ENCODE assay signal across 9 cellular contexts in genomic region chr15:64149424-64150235, GRCh38. TPM values are rescaled to one million over a fixed set of nuclear protein-coding genes. Genes with fewer than 3 reads are reported as not detected.
DNase-seq lines count a peak whose midpoint lies in the region; ATAC-seq and TF ChIP-seq lines count a peak whose summit lies in the region.
"Had no signal": no experiment of that assay in that cellular context is flagged by ENCODE, and none has a peak within 500 bp of the region (broad histone marks: within the 10 kb centered on the region; RNA-seq: fewer than 3 reads in every experiment).

No MANE protein-coding gene starts in this region.

- WGBS in thymus, result 92% methylated on average over 3 of the region's 3 CpGs

- H3K36me3 ChIP-seq in thymus (ENCODE audit: control insufficient read depth, insufficient read depth), result peaks cover 19% of the 10 kb centered on the region

- peaks cover 25% of the 10 kb centered on the region for H3K4me1 ChIP-seq in thymus (ENCODE audit: control insufficient read depth, insufficient read depth, low read length)

- peaks cover 20% of the 10 kb centered on the region for H3K27me3 ChIP-seq in thymus (ENCODE audit: control insufficient read depth, insufficient read depth)

- H3K4me3 Mint-ChIP-seq in activated naive CD4-positive, alpha-beta T cell treated with anti-CD3 and anti-CD28 coated beads, Interleukin-2, amount 10 ng/mL, durations not matched to agents 7 days and 5 days, result peak overlapping the region; percentile 27
- H3K4me3 Mint-ChIP-seq in effector memory CD8-positive, alpha-beta T cell, result peak overlapping the region in 1 of 2 donors; percentile 2

- peak overlapping the region; percentile 80 for H3K27ac Mint-ChIP-seq in activated naive CD4-positive, alpha-beta T cell treated with anti-CD3 and anti-CD28 coated beads, Interleukin-2, amount 10 ng/mL, durations not matched to agents 7 days and 5 days
- H3K27ac Mint-ChIP-seq in effector memory CD8-positive, alpha-beta T cell, result peak overlapping the region in 1 of 2 donors; percentile 12

- H3K9me3 Mint-ChIP-seq in activated naive CD4-positive, alpha-beta T cell treated with anti-CD3 and anti-CD28 coated beads, Interleukin-2, amount 10 ng/mL, durations not matched to agents 7 days and 5 days, result no peaks in the 10 kb centered on the region
- H3K9me3 Mint-ChIP-seq in effector memory CD8-positive, alpha-beta T cell, result no peaks in the 10 kb centered on the region

- DNase-seq in activated naive CD4-positive, alpha-beta T cell treated with anti-CD3 and anti-CD28 coated beads, Interleukin-2, amount 10 ng/mL, durations not matched to agents 7 days and 5 days, result peak; percentile 62
- DNase-seq in activated naive CD4-positive, alpha-beta T cell (lab: John Stamatoyannopoulos, UW), result no peak
- peak; percentile 62 for DNase-seq in NCI-H226
- peak; percentile 5 for DNase-seq in coronary artery (ENCODE audit: low spot score)
- DNase-seq in effector memory CD8-positive, alpha-beta T cell, result no peak
- DNase-seq: occipital lobe had no signal

- H3K4me3 ChIP-seq in coronary artery, result no peak overlapping the region
- no peak overlapping the region for H3K4me3 ChIP-seq in thymus (ENCODE audit: low read length)

- H3K9me3 ChIP-seq in thymus (ENCODE audit: control insufficient read depth), result no peaks in the 10 kb centered on the region

- H3K4me1 Mint-ChIP-seq in activated naive CD4-positive, alpha-beta T cell treated with anti-CD3 and anti-CD28 coated beads, Interleukin-2, amount 10 ng/mL, durations not matched to agents 7 days and 5 days, result peaks cover 37% of the 10 kb centered on the region
- H3K4me1 Mint-ChIP-seq in effector memory CD8-positive, alpha-beta T cell (ENCODE audit: low read depth in 2 of 2), result peaks cover 20 to 22% of the 10 kb centered on the region in 2 donors

- CTCF ChIA-PET in activated naive CD4-positive, alpha-beta T cell treated with anti-CD3 and anti-CD28 coated beads, Interleukin-2, amount 10 ng/mL, durations not matched to agents 7 days and 5 days (lab: Charles Lee), result interaction anchor here (0.6 to 1.2 kb wide), 8 partner anchors 12 to 538 kb away, joined by 3 to 5 read pairs (median 3); partner anchors contain the start of gene PPIB

- H3K27me3 Mint-ChIP-seq in activated naive CD4-positive, alpha-beta T cell treated with anti-CD3 and anti-CD28 coated beads, Interleukin-2, amount 10 ng/mL, durations not matched to agents 7 days and 5 days, result peaks cover 42% of the 10 kb centered on the region
- peaks cover 8 to 21% of the 10 kb centered on the region in 2 donors for H3K27me3 Mint-ChIP-seq in effector memory CD8-positive, alpha-beta T cell

- H3K27ac ChIP-seq in coronary artery, result no peak overlapping the region
- H3K27ac ChIP-seq in thymus (ENCODE audit: low read depth), result peak overlapping the region; percentile 19

- no peak for ATAC-seq in effector memory CD8-positive, alpha-beta T cell (replicated peaks)
- no peak for ATAC-seq in HG02981 (IDR thresholded peaks at IDR 0.05; ENCODE audit: unreplicated experiment)
- no peak for ATAC-seq in HG03196 (IDR thresholded peaks at IDR 0.05; ENCODE audit: unreplicated experiment)

- TF ChIP-seq CTCF in coronary artery (IDR thresholded peaks at IDR 0.05), result no peak

- H3K36me3 Mint-ChIP-seq in activated naive CD4-positive, alpha-beta T cell treated with anti-CD3 and anti-CD28 coated beads, Interleukin-2, amount 10 ng/mL, durations not matched to agents 7 days and 5 days, result peaks cover 3% of the 10 kb centered on the region
- H3K36me3 Mint-ChIP-seq in effector memory CD8-positive, alpha-beta T cell (ENCODE audit: insufficient read depth), result peaks cover 29% of the 10 kb centered on the region

RNA-seq across cellular contexts. Expression of gene SNX22, which starts 1.9 kb away (rescaled TPM):
- polyA plus RNA-seq in thymus, result 23.9 TPM

RNA-seq across cellular contexts. Expression of gene PPIB, which starts 13.2 kb away (rescaled TPM):
- 344 TPM for polyA plus RNA-seq in thymus

RNA-seq across cellular contexts. Expression of gene SNX1, which starts 53.8 kb away (rescaled TPM):
- 85.6 TPM for polyA plus RNA-seq in thymus

RNA-seq across cellular contexts. Expression of gene CIAO2A, which starts 56.0 kb away (rescaled TPM):
- polyA plus RNA-seq in thymus, result 115 TPM

Comparison
In these comparisons a context has a peak if more than half of its experiments do, and no peak if none do; other contexts are left out.
1. DNase-seq: peak in activated naive CD4-positive, alpha-beta T cell treated with anti-CD3 and anti-CD28 coated beads, Interleukin-2, amount 10 ng/mL, durations not matched to agents 7 days and 5 days (single experiment), NCI-H226 (single experiment) and coronary artery (single experiment); none in activated naive CD4-positive, alpha-beta T cell (0 of 4) and effector memory CD8-positive, alpha-beta T cell (0 of 3).